17 cellular contexts compared by ENCODE assay signal in the genomic region with DNA sequence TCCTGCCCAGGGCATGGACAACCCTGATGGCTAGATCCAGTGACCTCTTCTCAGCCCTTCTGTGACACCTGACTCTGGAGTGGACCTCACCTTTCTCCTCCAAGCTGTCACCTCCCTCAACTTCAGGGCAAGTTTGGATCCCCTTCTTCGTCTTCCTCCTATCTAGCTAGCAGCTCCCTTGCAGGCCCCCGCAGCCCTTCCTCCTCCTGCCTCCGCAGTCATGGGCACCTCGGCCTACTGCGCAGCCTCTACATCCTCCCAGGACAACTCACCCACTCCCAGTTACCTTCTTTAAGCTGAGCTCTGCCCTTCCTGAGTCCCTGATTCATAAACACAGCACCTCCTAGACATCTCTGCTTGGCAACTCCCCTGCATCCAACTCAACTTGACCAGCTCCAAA.
A peak's percentile ranks its signal among the peaks of the same experiment; 100 is the strongest.
DNase-seq lines count a peak whose midpoint lies in the region; ATAC-seq and TF ChIP-seq lines count a peak whose summit lies in the region.
"Had no signal": no experiment of that assay in that cellular context is flagged by ENCODE, and none has a peak within 500 bp of the region (broad histone marks: within the 10 kb centered on the region; RNA-seq: fewer than 3 reads in every experiment).

No MANE protein-coding gene starts in this region.

- H3K27ac Mint-ChIP-seq in CD4-positive, alpha-beta T cell: peak overlapping the region; percentile 97
- peak overlapping the region; percentile 66 for H3K27ac Mint-ChIP-seq in activated CD8-positive, alpha-beta T cell treated with anti-CD3 and anti-CD28 coated beads, Interleukin-2, amount 10 ng/mL, durations not matched to agents 7 days and 5 days
- peak overlapping the region; percentile 83 to 99 (median 97) for H3K27ac Mint-ChIP-seq in naive thymus-derived CD4-positive, alpha-beta T cell

- intact Hi-C loops in CD4-positive, alpha-beta T cell (cut with DNase I, micrococcal nuclease): loop anchor here in 1 of 2 experiments (1.0 kb wide), 1 partner anchor 13 kb away; no protein-coding TSS in a partner anchor
- intact Hi-C loops in naive thymus-derived CD4-positive, alpha-beta T cell (cut with micrococcal nuclease): loop anchor here in 1 of 2 donors (10.0 kb wide), 2 partner anchors 256 to 884 kb away; a partner anchor contains a TSS

- H3K9me3 ChIP-seq in CD4-positive, alpha-beta T cell (ENCODE audit: control insufficient read depth, low read length): no peaks in the 10 kb centered on the region
- H3K9me3 ChIP-seq in DOHH2 (ENCODE audit: control insufficient read depth, insufficient read depth, low read length): no peaks in the 10 kb centered on the region
- no peaks in the 10 kb centered on the region for H3K9me3 ChIP-seq in naive thymus-derived CD4-positive, alpha-beta T cell (ENCODE audit: control insufficient read depth in 2 of 3, low read length in 3 of 3)
- H3K9me3 ChIP-seq: mucosa of descending colon, stomach had no signal

- peak overlapping the region; percentile 73 for H3K4me3 ChIP-seq in DOHH2 (ENCODE audit: low read length)
- H3K4me3 ChIP-seq in naive thymus-derived CD4-positive, alpha-beta T cell (ENCODE audit: low read length): no peak overlapping the region
- H3K4me3 ChIP-seq: hepatocyte, mucosa of descending colon had no signal

- no peaks in the 10 kb centered on the region for H3K79me2 ChIP-seq in DOHH2 (ENCODE audit: control insufficient read depth, low read length)
- H3K79me2 ChIP-seq: hepatocyte had no signal

- H3K9me3 Mint-ChIP-seq in CD4-positive, alpha-beta T cell: no peaks in the 10 kb centered on the region
- H3K9me3 Mint-ChIP-seq in activated CD8-positive, alpha-beta T cell treated with anti-CD3 and anti-CD28 coated beads, Interleukin-2, amount 10 ng/mL, durations not matched to agents 7 days and 5 days (ENCODE audit: insufficient read depth): no peaks in the 10 kb centered on the region
- H3K9me3 Mint-ChIP-seq in naive thymus-derived CD4-positive, alpha-beta T cell: peaks cover 0 to 2% (median 0%) of the 10 kb centered on the region in 11 donors

- peaks cover 89% of the 10 kb centered on the region for H3K4me1 ChIP-seq in DOHH2 (ENCODE audit: control insufficient read depth, low read length)
- peaks cover 34 to 69% of the 10 kb centered on the region in 2 donors for H3K4me1 ChIP-seq in naive thymus-derived CD4-positive, alpha-beta T cell (ENCODE audit: control insufficient read depth in 2 of 2, insufficient read depth in 2 of 2, low read length in 2 of 2)

- H4K20me1 ChIP-seq in DOHH2 (ENCODE audit: control insufficient read depth, insufficient read depth, low read depth, low read length): no peaks in the 10 kb centered on the region

- H3F3A ChIP-seq in DOHH2 (ENCODE audit: control insufficient read depth, insufficient read depth): peaks cover 20% of the 10 kb centered on the region

- peak overlapping the region; percentile 79 for H3K4me2 ChIP-seq in DOHH2 (ENCODE audit: low read length)

- no peaks in the 10 kb centered on the region for H3K36me3 Mint-ChIP-seq in CD4-positive, alpha-beta T cell (ENCODE audit: low read depth)
- no peaks in the 10 kb centered on the region for H3K36me3 Mint-ChIP-seq in activated CD8-positive, alpha-beta T cell treated with anti-CD3 and anti-CD28 coated beads, Interleukin-2, amount 10 ng/mL, durations not matched to agents 7 days and 5 days (ENCODE audit: low read depth)
- peaks cover 0 to 10% (median 5%) of the 10 kb centered on the region in 5 donors for H3K36me3 Mint-ChIP-seq in naive thymus-derived CD4-positive, alpha-beta T cell
- H3K36me3 Mint-ChIP-seq: CD14-positive monocyte had no signal

- TF ChIP-seq CTCF in CD4-positive, alpha-beta T cell (IDR thresholded peaks at IDR 0.05): no peak
- no peak for TF ChIP-seq CTCF in DOHH2 (IDR thresholded peaks at IDR 0.05; ENCODE audit: low read depth, low read length, poor library complexity, severe bottlenecking)

- peak overlapping the region; percentile 82 for H3K27ac ChIP-seq in CD4-positive, alpha-beta T cell (ENCODE audit: low read depth, low read length)
- peak overlapping the region; percentile 85 for H3K27ac ChIP-seq in DOHH2 (ENCODE audit: low read depth, low read length)
- H3K27ac ChIP-seq in naive thymus-derived CD4-positive, alpha-beta T cell (ENCODE audit: low read depth, low read length): peak overlapping the region; percentile 81
- H3K27ac ChIP-seq: hepatocyte, HL-60 had no signal

- H3K27me3 ChIP-seq in CD4-positive, alpha-beta T cell (ENCODE audit: control insufficient read depth, insufficient read depth, low read length): no peaks in the 10 kb centered on the region
- no peaks in the 10 kb centered on the region for H3K27me3 ChIP-seq in DOHH2 (ENCODE audit: control insufficient read depth, low read length)
- H3K27me3 ChIP-seq in naive thymus-derived CD4-positive, alpha-beta T cell (ENCODE audit: control insufficient read depth in 2 of 2, insufficient read depth in 2 of 2, low read length in 2 of 2): no peaks in the 10 kb centered on the region

- no peaks in the 10 kb centered on the region for H3K27me3 Mint-ChIP-seq in CD4-positive, alpha-beta T cell
- no peaks in the 10 kb centered on the region for H3K27me3 Mint-ChIP-seq in activated CD8-positive, alpha-beta T cell treated with anti-CD3 and anti-CD28 coated beads, Interleukin-2, amount 10 ng/mL, durations not matched to agents 7 days and 5 days (ENCODE audit: low read depth)
- peaks cover 0 to 11% (median 0%) of the 10 kb centered on the region in 5 donors for H3K27me3 Mint-ChIP-seq in naive thymus-derived CD4-positive, alpha-beta T cell

- POLR2A ChIA-PET in CD4-positive, alpha-beta T cell (lab: Charles Lee): interaction anchor here (0.9 to 7.2 kb wide), 11 partner anchors 8 to 75 kb away, joined by 4 to 267 read pairs (median 15); a partner anchor contains a TSS
- POLR2A ChIA-PET in activated CD8-positive, alpha-beta T cell treated with anti-CD3 and anti-CD28 coated beads, Interleukin-2, amount 10 ng/mL, durations not matched to agents 7 days and 5 days (lab: Charles Lee): interaction anchor here (0.6 to 3.3 kb wide), 6 partner anchors 11 to 66 kb away, joined by 3 to 32 read pairs (median 7); a partner anchor contains a TSS
- POLR2A ChIA-PET in naive thymus-derived CD4-positive, alpha-beta T cell (lab: Charles Lee): interaction anchor here (0.8 to 7.5 kb wide), 12 partner anchors 7 to 248 kb away, joined by 3 to 261 read pairs (median 15); a partner anchor contains a TSS

- H3K4me3 Mint-ChIP-seq in CD4-positive, alpha-beta T cell: peak overlapping the region; percentile 76
- H3K4me3 Mint-ChIP-seq in activated CD8-positive, alpha-beta T cell treated with anti-CD3 and anti-CD28 coated beads, Interleukin-2, amount 10 ng/mL, durations not matched to agents 7 days and 5 days: peak overlapping the region; percentile 75
- H3K4me3 Mint-ChIP-seq in naive thymus-derived CD4-positive, alpha-beta T cell: peak overlapping the region; percentile 49 to 85 (median 74)

- CTCF ChIA-PET in CD4-positive, alpha-beta T cell (lab: Charles Lee): interaction anchor here (0.8 to 5.6 kb wide), 7 partner anchors 10 to 124 kb away, joined by 3 to 58 read pairs (median 6); no protein-coding TSS in a partner anchor
- CTCF ChIA-PET in activated CD8-positive, alpha-beta T cell treated with anti-CD3 and anti-CD28 coated beads, Interleukin-2, amount 10 ng/mL, durations not matched to agents 7 days and 5 days (lab: Charles Lee): interaction anchor here (0.8 to 5.5 kb wide), 16 partner anchors 10 to 124 kb away, joined by 3 to 121 read pairs (median 4); a partner anchor contains a TSS
- CTCF ChIA-PET in naive thymus-derived CD4-positive, alpha-beta T cell (lab: Charles Lee): interaction anchor here (0.9 to 6.9 kb wide), 10 partner anchors 9 to 76 kb away, joined by 3 to 71 read pairs (median 7); a partner anchor contains a TSS

- H3K4me1 Mint-ChIP-seq in CD4-positive, alpha-beta T cell (ENCODE audit: low read depth): peaks cover 90% of the 10 kb centered on the region
- peaks cover 65% of the 10 kb centered on the region for H3K4me1 Mint-ChIP-seq in activated CD8-positive, alpha-beta T cell treated with anti-CD3 and anti-CD28 coated beads, Interleukin-2, amount 10 ng/mL, durations not matched to agents 7 days and 5 days (ENCODE audit: low read depth)
- H3K4me1 Mint-ChIP-seq in naive thymus-derived CD4-positive, alpha-beta T cell: peaks cover 60 to 95% (median 86%) of the 10 kb centered on the region in 7 donors
- H3K4me1 Mint-ChIP-seq: CD14-positive monocyte had no signal

- H3K36me3 ChIP-seq in DOHH2 (ENCODE audit: control insufficient read depth, low read length): peaks cover 10% of the 10 kb centered on the region
- H3K36me3 ChIP-seq in naive thymus-derived CD4-positive, alpha-beta T cell (ENCODE audit: control insufficient read depth in 2 of 3, insufficient read depth in 3 of 3, low read length in 3 of 3): no peaks in the 10 kb centered on the region
- H3K36me3 ChIP-seq: stomach had no signal

- no peak for DNase-seq in CD4-positive, alpha-beta T cell
- no peak for DNase-seq in activated CD8-positive, alpha-beta T cell treated with anti-CD3 and anti-CD28 coated beads, Interleukin-2, amount 10 ng/mL, durations not matched to agents 7 days and 5 days
- no peak for DNase-seq in naive thymus-derived CD4-positive, alpha-beta T cell
- no peak for DNase-seq in D341Med (ENCODE audit: low spot score)
- DNase-seq: activated CD4-positive, CD25-positive, alpha-beta regulatory T cell; kidney glomerular epithelial cell; mucosa of descending colon; NCI-H1694; NCI-H524; small intestine; stomach had no signal

- TF ChIP-seq POLR2A in GM18505 (IDR thresholded peaks at IDR 0.05; ENCODE audit: borderline replicate concordance, extremely low read depth, insufficient read depth, insufficient read length): no peak

- ATAC-seq in CD4-positive, alpha-beta T cell (ENCODE audit: poor library complexity): no peak
- ATAC-seq in activated CD8-positive, alpha-beta T cell treated with anti-CD3 and anti-CD28 coated beads, Interleukin-2, amount 10 ng/mL, durations not matched to agents 7 days and 5 days: no peak
- no peak for ATAC-seq in naive thymus-derived CD4-positive, alpha-beta T cell
- no peak for ATAC-seq in GM21528 (IDR thresholded peaks at IDR 0.05; ENCODE audit: low FRiP score, unreplicated experiment)
- ATAC-seq in GM18505 (IDR thresholded peaks at IDR 0.05; ENCODE audit: unreplicated experiment): no peak

- no peaks in the 10 kb centered on the region for H3K9me2 ChIP-seq in DOHH2 (replicated peaks; ENCODE audit: control insufficient read depth, low read length)
